Comparison of ENCODE assay signal across 9 cellular contexts in genomic region chr6:19838442-19839236, GRCh38. TPM values are rescaled to one million over a fixed set of nuclear protein-coding genes. Genes with fewer than 3 reads are reported as not detected.
DNase-seq lines count a peak whose midpoint lies in the region; ATAC-seq and TF ChIP-seq lines count a peak whose summit lies in the region.
"Had no signal": no experiment of that assay in that cellular context is flagged by ENCODE, and none has a peak within 500 bp of the region (broad histone marks: within the 10 kb centered on the region; RNA-seq: fewer than 3 reads in every experiment).

No MANE protein-coding gene starts in this region.

- intact Hi-C loops in mucosa of descending colon (cut with DNase I, micrococcal nuclease) = no loop called here

- no peaks in the 10 kb centered on the region for H3K9me3 Mint-ChIP-seq in endodermal cell

- H3K27ac ChIP-seq in endodermal cell (ENCODE audit: low read depth, low read length) = no peak overlapping the region

- peaks cover 14% of the 10 kb centered on the region for H3K4me1 ChIP-seq in endodermal cell (ENCODE audit: control insufficient read depth, insufficient read depth, low read length)
- H3K4me1 ChIP-seq in mucosa of descending colon (ENCODE audit: low read depth) = no peaks in the 10 kb centered on the region

- peak overlapping the region; percentile 59 for H3K9ac ChIP-seq in endodermal cell (ENCODE audit: extremely low read depth, low read length, poor library complexity, severe bottlenecking)

- H3K4me3 ChIP-seq in endodermal cell (ENCODE audit: low read length) = peak overlapping the region; percentile 90
- peak overlapping the region; percentile 44 for H3K4me3 ChIP-seq in mucosa of descending colon

- H3K36me3 ChIP-seq in endodermal cell (ENCODE audit: control insufficient read depth, insufficient read depth, low read length) (no peaks in the 10 kb centered on the region), mucosa of descending colon (ENCODE audit: low read depth) (no peaks in the 10 kb centered on the region)

- peaks cover 22% of the 10 kb centered on the region for H3K27me3 Mint-ChIP-seq in endodermal cell (ENCODE audit: insufficient read depth)

- H3K9me3 ChIP-seq in endodermal cell (ENCODE audit: control insufficient read depth, low read length) (no peaks in the 10 kb centered on the region), mucosa of descending colon (no peaks in the 10 kb centered on the region)

- peaks cover 17% of the 10 kb centered on the region for H3K36me3 Mint-ChIP-seq in endodermal cell (ENCODE audit: low read depth)

- TF ChIP-seq CTCF in endodermal cell (conservative IDR thresholded peaks at IDR 0.05) (no peak), mucosa of descending colon (IDR thresholded peaks at IDR 0.05) (no peak)

- ATAC-seq in mucosa of descending colon (peak; percentile 45), GM19328 (IDR thresholded peaks at IDR 0.05; ENCODE audit: unreplicated experiment) (no peak), GM21515 (IDR thresholded peaks at IDR 0.05; ENCODE audit: unreplicated experiment) (no peak), GM19452 (IDR thresholded peaks at IDR 0.05; ENCODE audit: unreplicated experiment) (no peak)

- H3K27me3 ChIP-seq in endodermal cell (ENCODE audit: control insufficient read depth, insufficient read depth, low read length, poor library complexity, severe bottlenecking) = peaks cover 20% of the 10 kb centered on the region

- DNase-seq in NCI-H82 (lab: John Stamatoyannopoulos, UW) (peak; percentile 61), NCI-H82 treated with DMSO at 0.1 percent for 48 hours (lab: John Stamatoyannopoulos, UW; ENCODE audit: unreplicated experiment) (no peak), NCI-H345 (lab: John Stamatoyannopoulos, UW) (peak; percentile 79), endodermal cell (peak; percentile 92), mucosa of descending colon (peak; percentile 36 to 59 (median 42))
- DNase-seq: activated B cell treated with CpG ODN at 0.5 μM for 24 hours had no signal

- H3K4me1 Mint-ChIP-seq in endodermal cell = peaks cover 26% of the 10 kb centered on the region

- 0% methylated on average over 5 to 60 of the region's 63 CpGs for WGBS in endodermal cell (ENCODE audit: insufficient coverage in 1 of 2, insufficient read length in 1 of 2), 2 experiments

- peak overlapping the region; percentile 78 for H3K4me3 Mint-ChIP-seq in endodermal cell
- H3K4me3 Mint-ChIP-seq: activated B cell treated with CpG ODN at 0.5 μM for 24 hours had no signal

- peak overlapping the region; percentile 93 for H3K27ac Mint-ChIP-seq in endodermal cell
- H3K27ac Mint-ChIP-seq: activated B cell treated with CpG ODN at 0.5 μM for 24 hours had no signal

RNA-seq across cellular contexts. Expression of gene ID4, which starts 1.5 kb away (rescaled TPM):
- 10 to 100 TPM; 38.5 to 39.3 TPM for total RNA-seq in endodermal cell
- polyA plus RNA-seq in endodermal cell (2013, experiment 1 of 2) = 63.6 TPM
- 50.1 TPM for polyA plus RNA-seq in endodermal cell (2013, experiment 2 of 2)
- total RNA-seq in mucosa of descending colon = 1 to 10 TPM; 3.0 to 7.4 (median 4.7) TPM
- total RNA-seq: activated B cell treated with CpG ODN at 0.5 μM for 24 hours had no signal

Comparison
In these comparisons a context has a peak if more than half of its experiments do, and no peak if none do; other contexts are left out.
1. RNA of gene ID4, which starts 1.5 kb away (total RNA-seq): 38.5 to 39.3 TPM in endodermal cell; 3.0 to 7.4 TPM in mucosa of descending colon; every median in the first group is over 4 times any median in the second.